ENCODE assay signal across 8 cellular contexts in the genomic region with DNA sequence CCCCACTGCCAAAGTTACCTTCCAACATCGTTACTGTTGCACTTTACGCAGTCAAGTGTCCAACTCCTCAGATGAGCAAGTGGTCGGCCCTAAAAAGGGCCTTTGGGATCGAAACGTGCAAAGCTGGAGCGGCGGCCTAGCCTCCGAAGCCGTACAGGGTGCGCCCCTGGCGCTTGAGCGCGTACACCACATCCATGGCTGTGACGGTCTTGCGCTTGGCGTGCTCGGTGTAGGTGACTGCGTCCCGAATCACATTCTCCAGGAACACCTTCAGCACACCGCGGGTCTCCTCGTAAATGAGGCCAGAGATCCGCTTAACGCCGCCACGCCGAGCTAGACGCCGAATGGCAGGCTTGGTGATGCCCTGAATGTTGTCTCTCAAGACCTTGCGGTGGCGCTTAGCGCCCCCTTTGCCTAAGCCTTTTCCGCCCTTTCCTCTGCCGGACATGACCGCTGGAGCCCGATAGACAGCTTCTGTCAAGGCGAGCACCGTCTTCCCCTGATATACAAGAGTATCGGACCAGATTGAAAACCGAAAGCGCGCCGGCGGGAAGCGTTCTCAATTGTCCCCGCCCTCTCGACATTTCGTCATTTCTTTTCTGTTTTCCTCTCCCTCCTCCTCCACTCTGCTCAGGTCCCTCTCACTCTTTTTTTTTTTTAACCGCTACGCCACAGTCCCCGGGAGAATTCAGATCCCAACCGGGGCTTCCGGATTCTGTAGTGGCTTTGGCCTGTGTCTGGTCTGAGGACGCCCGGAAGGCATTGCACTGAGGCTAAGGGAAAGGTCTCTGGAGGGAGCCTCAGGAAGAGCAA. TPM values are rescaled to one million over a fixed set of nuclear protein-coding genes. Genes with fewer than 3 reads are reported as not detected.
DNase-seq lines count a peak whose midpoint lies in the region; ATAC-seq lines count a peak whose summit lies in the region.
"Not testable (repeated sequence)": the region's sequence is repeated elsewhere in the genome, so short reads cannot be mapped to it uniquely, and the experiment has no call there.

No MANE protein-coding gene starts in this region.

- ATAC-seq in GM18502 (IDR thresholded peaks at IDR 0.05; ENCODE audit: poor library complexity, unreplicated experiment) (peak; percentile 66), GM19372 (IDR thresholded peaks at IDR 0.05; ENCODE audit: low read depth, unreplicated experiment) (peak; percentile 68), GM21737 (IDR thresholded peaks at IDR 0.05; ENCODE audit: unreplicated experiment) (peak; percentile 57), HG02981 (IDR thresholded peaks at IDR 0.05; ENCODE audit: unreplicated experiment) (peak; percentile 58), HG03457 (IDR thresholded peaks at IDR 0.05; ENCODE audit: unreplicated experiment) (peak; percentile 52), left ventricle myocardium superior (peak; percentile 88)
- ATAC-seq in activated CD8-positive, alpha-beta T cell treated with anti-CD3 and anti-CD28 coated beads, Interleukin-2, amount 10 ng/mL, durations not matched to agents 7 days and 5 days, result peak; percentile 79
- peak; percentile 80 to 81 for ATAC-seq in stimulated activated naive B cell treated with anti-CD40 and anti-IgM and Interleukin-4, amounts not matched to agents 10 μg/mL and 1 μg/mL and 100 μg/mL, for 72 hours (replicated peaks)

- H3K27ac Mint-ChIP-seq in activated CD8-positive, alpha-beta T cell treated with anti-CD3 and anti-CD28 coated beads, Interleukin-2, amount 10 ng/mL, durations not matched to agents 7 days and 5 days; stimulated activated naive B cell treated with anti-CD40 and anti-IgM and Interleukin-4, amounts not matched to agents 10 μg/mL and 1 μg/mL and 100 μg/mL, for 72 hours: not testable (repeated sequence)

- not testable (repeated sequence) for H3K4me3 Mint-ChIP-seq in activated CD8-positive, alpha-beta T cell treated with anti-CD3 and anti-CD28 coated beads, Interleukin-2, amount 10 ng/mL, durations not matched to agents 7 days and 5 days; stimulated activated naive B cell treated with anti-CD40 and anti-IgM and Interleukin-4, amounts not matched to agents 10 μg/mL and 1 μg/mL and 100 μg/mL, for 72 hours

- H3K9me3 Mint-ChIP-seq in activated CD8-positive, alpha-beta T cell treated with anti-CD3 and anti-CD28 coated beads, Interleukin-2, amount 10 ng/mL, durations not matched to agents 7 days and 5 days (ENCODE audit: insufficient read depth); stimulated activated naive B cell treated with anti-CD40 and anti-IgM and Interleukin-4, amounts not matched to agents 10 μg/mL and 1 μg/mL and 100 μg/mL, for 72 hours: not testable (repeated sequence)

- not testable (repeated sequence) for H3K36me3 Mint-ChIP-seq in activated CD8-positive, alpha-beta T cell treated with anti-CD3 and anti-CD28 coated beads, Interleukin-2, amount 10 ng/mL, durations not matched to agents 7 days and 5 days (ENCODE audit: low read depth); stimulated activated naive B cell treated with anti-CD40 and anti-IgM and Interleukin-4, amounts not matched to agents 10 μg/mL and 1 μg/mL and 100 μg/mL, for 72 hours

- not testable (repeated sequence) for DNase-seq in activated CD8-positive, alpha-beta T cell treated with anti-CD3 and anti-CD28 coated beads, Interleukin-2, amount 10 ng/mL, durations not matched to agents 7 days and 5 days; left ventricle myocardium superior; stimulated activated naive B cell treated with anti-CD40 and anti-IgM and Interleukin-4, amounts not matched to agents 10 μg/mL and 1 μg/mL and 100 μg/mL, for 72 hours

- not testable (repeated sequence) for H3K4me1 Mint-ChIP-seq in activated CD8-positive, alpha-beta T cell treated with anti-CD3 and anti-CD28 coated beads, Interleukin-2, amount 10 ng/mL, durations not matched to agents 7 days and 5 days (ENCODE audit: low read depth); stimulated activated naive B cell treated with anti-CD40 and anti-IgM and Interleukin-4, amounts not matched to agents 10 μg/mL and 1 μg/mL and 100 μg/mL, for 72 hours

- intact Hi-C loops in left ventricle myocardium superior (cut with micrococcal nuclease), result not testable (repeated sequence)

- POLR2A ChIA-PET in activated CD8-positive, alpha-beta T cell treated with anti-CD3 and anti-CD28 coated beads, Interleukin-2, amount 10 ng/mL, durations not matched to agents 7 days and 5 days (lab: Charles Lee), result not testable (repeated sequence)

- CTCF ChIA-PET in activated CD8-positive, alpha-beta T cell treated with anti-CD3 and anti-CD28 coated beads, Interleukin-2, amount 10 ng/mL, durations not matched to agents 7 days and 5 days (lab: Charles Lee), result not testable (repeated sequence)

- not testable (repeated sequence) for H3K27me3 Mint-ChIP-seq in activated CD8-positive, alpha-beta T cell treated with anti-CD3 and anti-CD28 coated beads, Interleukin-2, amount 10 ng/mL, durations not matched to agents 7 days and 5 days (ENCODE audit: low read depth); stimulated activated naive B cell treated with anti-CD40 and anti-IgM and Interleukin-4, amounts not matched to agents 10 μg/mL and 1 μg/mL and 100 μg/mL, for 72 hours

RNA-seq across cellular contexts. Expression of a gene that starts 38.5 kb away (rescaled TPM):
- 10 to 100 TPM; 20.8 to 24.5 TPM for total RNA-seq in activated CD8-positive, alpha-beta T cell treated with anti-CD3 and anti-CD28 coated beads, Interleukin-2, amount 10 ng/mL, durations not matched to agents 7 days and 5 days
- total RNA-seq in left ventricle myocardium superior, result 16.7 TPM

RNA-seq across cellular contexts. Expression of a gene that starts 56.8 kb away (rescaled TPM):
- total RNA-seq in activated CD8-positive, alpha-beta T cell treated with anti-CD3 and anti-CD28 coated beads, Interleukin-2, amount 10 ng/mL, durations not matched to agents 7 days and 5 days, result 10 to 100 TPM; 25.4 TPM
- total RNA-seq in left ventricle myocardium superior, result 0.22 TPM

Comparison
In these comparisons a context has a peak if more than half of its experiments do, and no peak if none do; other contexts are left out.
1. RNA of a gene that starts 56.8 kb away (total RNA-seq): 25.4 TPM in activated CD8-positive, alpha-beta T cell treated with anti-CD3 and anti-CD28 coated beads, Interleukin-2, amount 10 ng/mL, durations not matched to agents 7 days and 5 days; 0.22 TPM in left ventricle myocardium superior (single experiment); every median in the first group is over 10 times any median in the second.
2. Peak in every context shown above with its lines, with median percentiles within 50 percentile points of each other: ATAC-seq.